8 cellular contexts compared by ENCODE assay signal in the genomic region with DNA sequence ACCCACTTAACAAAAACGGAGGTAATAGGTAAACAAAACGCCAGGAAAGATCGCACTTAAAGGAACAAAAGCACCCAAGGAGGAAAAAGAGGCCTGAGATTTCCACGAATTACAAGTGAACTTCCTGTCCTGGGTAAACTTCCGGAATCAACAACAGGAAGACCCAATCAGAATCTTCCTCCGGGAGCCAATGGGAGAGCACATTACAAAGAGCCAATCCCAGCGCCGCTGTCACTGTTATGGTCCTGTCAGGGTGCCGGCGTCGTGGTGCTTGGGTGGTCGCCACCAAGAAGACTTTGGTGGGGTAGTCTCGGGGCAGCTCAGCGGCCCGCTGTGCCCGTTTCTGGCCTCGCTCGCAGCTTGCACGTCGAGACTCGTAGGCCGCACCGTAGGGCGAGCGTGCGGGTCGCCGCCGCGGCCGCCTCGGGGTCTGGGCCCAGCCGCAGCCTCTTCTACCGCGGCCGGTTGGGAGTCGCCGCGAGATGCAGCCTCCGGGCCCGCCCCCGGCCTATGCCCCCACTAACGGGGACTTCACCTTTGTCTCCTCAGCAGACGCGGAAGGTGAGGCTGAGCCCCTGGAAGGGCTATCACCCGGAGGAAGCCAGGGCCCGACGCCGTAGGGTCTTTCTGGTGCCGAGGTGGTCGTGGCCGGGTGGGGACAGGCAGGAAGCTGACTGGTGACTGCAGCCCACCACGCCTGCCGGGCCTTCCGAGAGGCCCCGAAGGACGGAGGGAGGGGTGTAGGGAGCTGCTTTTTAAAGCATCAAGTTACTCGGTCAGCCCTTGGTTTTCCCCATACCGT. TPM values are rescaled to one million over a fixed set of nuclear protein-coding genes. Genes with fewer than 3 reads are reported as not detected.
DNase-seq lines count a peak whose midpoint lies in the region; ATAC-seq and TF ChIP-seq lines count a peak whose summit lies in the region.

Gene YIPF4 (plus strand): TSS at position 231 of the 802 bp plus-strand sequence. CDS start 252 bp downstream, at position 483.

- WGBS in lower leg skin, 2 donors = 0% methylated on average over 24 to 35 of the region's 59 CpGs

- no peaks in the 10 kb centered on the region for H3K9me3 Mint-ChIP-seq in activated CD4-positive, alpha-beta memory T cell treated with anti-CD3 and anti-CD28 coated beads for 36 hours

- no peak for TF ChIP-seq POLR2A in lower leg skin (IDR thresholded peaks at IDR 0.05)

- DNase-seq in CD1c-positive myeloid dendritic cell (ENCODE audit: extremely low spot score) = peak; percentile 95
- peak; percentile 88 for DNase-seq in NCI-H82 treated with DMSO at 0.1 percent for 48 hours (lab: John Stamatoyannopoulos, UW; ENCODE audit: unreplicated experiment)
- DNase-seq in activated CD4-positive, alpha-beta memory T cell treated with anti-CD3 and anti-CD28 coated beads for 36 hours = peak; percentile 93
- DNase-seq in ecto neural progenitor cell (ENCODE audit: low spot score) = peak; percentile 94
- DNase-seq in lower leg skin (ENCODE audit: low spot score in 2 of 2) = peak; percentile 93 to 97
- DNase-seq in stimulated activated CD4-positive, alpha-beta T cell treated with anti-CD3 and anti-CD28 coated beads, Interleukin-4, amount 100 ng/mL, for 48 hours (ENCODE audit: low read depth in 2 of 2) = peak; percentile 77 to 78

- intact Hi-C loops in activated CD4-positive, alpha-beta memory T cell treated with anti-CD3 and anti-CD28 coated beads for 36 hours (cut with micrococcal nuclease) = loop anchor here (1.0 to 2.0 kb wide), 5 partner anchors 79 to 1321 kb away; partner anchors contain the start of genes BIRC6, FAM98A, SLC30A6 and SPAST
- intact Hi-C loops in lower leg skin (cut with DNase I; ENCODE audit: low total_unique reads) = no loop called here

- peak within 1 kb of the TSS; percentile 87 for H3K27ac Mint-ChIP-seq in activated CD4-positive, alpha-beta memory T cell treated with anti-CD3 and anti-CD28 coated beads for 36 hours

- no peak for TF ChIP-seq CTCF in lower leg skin (IDR thresholded peaks at IDR 0.05)

- H3K4me1 Mint-ChIP-seq in activated CD4-positive, alpha-beta memory T cell treated with anti-CD3 and anti-CD28 coated beads for 36 hours (ENCODE audit: low read depth) = peaks cover 22% of the 10 kb centered on the region

- H3K4me3 Mint-ChIP-seq in activated CD4-positive, alpha-beta memory T cell treated with anti-CD3 and anti-CD28 coated beads for 36 hours = peak within 1 kb of the TSS; percentile 85

- CTCF ChIA-PET in activated CD4-positive, alpha-beta memory T cell treated with anti-CD3 and anti-CD28 coated beads for 36 hours (lab: Charles Lee) = no interaction called here

- POLR2A ChIA-PET in activated CD4-positive, alpha-beta memory T cell treated with anti-CD3 and anti-CD28 coated beads for 36 hours (lab: Charles Lee) = interaction anchor here (0.6 to 1.5 kb wide), 3 partner anchors 79 to 350 kb away, joined by 3 to 5 read pairs (median 3); partner anchors contain the start of genes BIRC6, SLC30A6 and TTC27

- no peaks in the 10 kb centered on the region for H3K27me3 Mint-ChIP-seq in activated CD4-positive, alpha-beta memory T cell treated with anti-CD3 and anti-CD28 coated beads for 36 hours

- ATAC-seq in GM19438 (IDR thresholded peaks at IDR 0.05; ENCODE audit: low read depth, unreplicated experiment) = peak; percentile 98
- peak; percentile 81 for ATAC-seq in HG03575 (IDR thresholded peaks at IDR 0.05; ENCODE audit: extremely low read depth, insufficient number of reproducible peaks, low FRiP score, unreplicated experiment)

- H3K4me3 ChIP-seq in lower leg skin (ENCODE audit: low read depth, poor library complexity, severe bottlenecking) = peak within 1 kb of the TSS; percentile 100

- H3K36me3 Mint-ChIP-seq in activated CD4-positive, alpha-beta memory T cell treated with anti-CD3 and anti-CD28 coated beads for 36 hours = peaks cover 5% of the 10 kb centered on the region

RNA-seq across cellular contexts. Expression of gene YIPF4, which starts in this region (rescaled TPM):
- total RNA-seq in activated CD4-positive, alpha-beta memory T cell treated with anti-CD3 and anti-CD28 coated beads for 36 hours = 10 to 100 TPM; 43.5 to 44.3 TPM
- 10 to 100 TPM; 14.7 to 29.9 (median 19.7) TPM for total RNA-seq in lower leg skin

Comparison
In these comparisons a context has a peak if more than half of its experiments do, and no peak if none do; other contexts are left out.
1. Peak in every context shown above with its lines: DNase-seq, ATAC-seq and H3K4me3 ChIP-seq.